In genomic region chr17:27554152-27554551, GRCh38 we compare ENCODE assay signal across 21 cellular contexts.
DNase-seq lines count a peak whose midpoint lies in the region; ATAC-seq and TF ChIP-seq lines count a peak whose summit lies in the region.
"Had no signal": no experiment of that assay in that cellular context is flagged by ENCODE, and none has a peak within 500 bp of the region (broad histone marks: within the 10 kb centered on the region; RNA-seq: fewer than 3 reads in every experiment).

No MANE protein-coding gene starts in this region.

- POLR2A ChIA-PET in IMR-90 (lab: Charles Lee; ENCODE audit: unreplicated experiment) = interaction anchor here (0.6 kb wide), 1 partner anchor 237 kb away, joined by 6 read pairs; no protein-coding TSS in a partner anchor

- ATAC-seq in IMR-90 (ENCODE audit: low read depth) = peak; percentile 21; the same call in 1 of the 2 replicates
- ATAC-seq in gastroesophageal sphincter = peak; percentile 37
- no peak for ATAC-seq in GM18498 (IDR thresholded peaks at IDR 0.05; ENCODE audit: unreplicated experiment)
- no peak for ATAC-seq in HG03432 (IDR thresholded peaks at IDR 0.05; ENCODE audit: unreplicated experiment)
- ATAC-seq: right cardiac atrium; stimulated activated effector memory CD8-positive, alpha-beta T cell treated with anti-CD3 and anti-CD28 coated beads, Interleukin-12 subunit alpha, Interleukin-12 subunit beta, amount 100 ng/mL, for 72 hours had no signal

- BruUV-seq in IMR-90 (replicated peaks; lab: Mats Ljungman, UMichigan) = no TSS peak

- H3K27ac ChIP-seq in IMR-90 (ENCODE audit: insufficient read depth, low read length) = no peak overlapping the region
- peak overlapping the region in 2 of 4 donors; percentile 19 to 51 for H3K27ac ChIP-seq in gastroesophageal sphincter
- H3K27ac ChIP-seq in skeletal muscle tissue (ENCODE audit: low read depth, low read length) = peak overlapping the region; percentile 37
- H3K27ac ChIP-seq in suprapubic skin = no peak overlapping the region
- H3K27ac ChIP-seq: ascending aorta, esophagus squamous epithelium, thoracic aorta had no signal

- TF ChIP-seq CTCF in IMR-90 (conservative IDR thresholded peaks at IDR 0.05; ENCODE audit: low read depth, low read length) (no peak), gastroesophageal sphincter (IDR thresholded peaks at IDR 0.05) (no peak), suprapubic skin (IDR thresholded peaks at IDR 0.05) (no peak)

- H2BK15ac ChIP-seq in IMR-90 (ENCODE audit: low read depth, low read length) = no peak overlapping the region

- no peak for TF ChIP-seq RAD21 in IMR-90 (IDR thresholded peaks at IDR 0.05; ENCODE audit: low read length)

- peaks cover 34% of the 10 kb centered on the region for H3K9me1 ChIP-seq in IMR-90 (ENCODE audit: insufficient read depth, low read length)

- H2AK5ac ChIP-seq in IMR-90 (ENCODE audit: low read depth, low read length) = peak overlapping the region; percentile 66; the same call in 1 of the 2 replicates

- H4K20me1 ChIP-seq in IMR-90 (ENCODE audit: insufficient read depth, low read length) = peaks cover 15% of the 10 kb centered on the region; the same call in 1 of the 2 replicates

- DNase-seq in IMR-90 (peak; percentile 40), adipocyte (ENCODE audit: low read depth) (peak; percentile 53), suprapubic skin (ENCODE audit: low spot score in 2 of 2) (no peak)
- DNase-seq: activated naive CD4-positive, alpha-beta T cell treated with anti-CD3 and anti-CD28 coated beads for 36 hours; activated T-cell treated with anti-CD3 and anti-CD28 coated beads, Interleukin-2, amount 50 U/mL, for 24 hours; DMS79; esophagus squamous epithelium; hippocampal formation; NCI-H1092 treated with DMSO at 0.1 percent for 48 hours; NCI-H2081; nucleus accumbens; Peyer's patch; T1000 had no signal

- intact Hi-C loops in IMR-90 (cut with micrococcal nuclease) = no loop called here

- 0 out of 2 replicates have a peak overlapping the region, but pooled peaks have one; percentile 27 for H2BK20ac ChIP-seq in IMR-90 (ENCODE audit: low read depth, low read length)

- CTCF ChIA-PET in IMR-90 (lab: Yijun Ruan, JAX) = no interaction called here

- H2BK5ac ChIP-seq in IMR-90 (ENCODE audit: low read depth, low read length, poor library complexity, severe bottlenecking) = no peak overlapping the region

- no peak overlapping the region for H2AK9ac ChIP-seq in IMR-90 (replicated peaks; ENCODE audit: low read depth, low read length, poor library complexity)

- H3K4me3 ChIP-seq in IMR-90 (ENCODE audit: insufficient read depth, low read depth, low read length) (no peak overlapping the region), adipocyte (ENCODE audit: low read length) (no peak overlapping the region), gastroesophageal sphincter (no peak overlapping the region), skeletal muscle tissue (ENCODE audit: low read length in 3 of 3) (no peak overlapping the region), suprapubic skin (no peak overlapping the region)
- H3K4me3 ChIP-seq: ascending aorta, esophagus squamous epithelium, Peyer's patch, thoracic aorta had no signal

- H3K27me3 ChIP-seq in IMR-90 (ENCODE audit: control insufficient read depth, insufficient read depth, low read length) (no peaks in the 10 kb centered on the region), adipocyte (replicated peaks; ENCODE audit: control insufficient read depth, insufficient read depth, low read length) (no peaks in the 10 kb centered on the region), gastroesophageal sphincter (no peaks in the 10 kb centered on the region), skeletal muscle tissue (ENCODE audit: control insufficient read depth in 3 of 3, insufficient read depth in 3 of 3, low read length in 3 of 3) (no peaks in the 10 kb centered on the region), suprapubic skin (no peaks in the 10 kb centered on the region)
- H3K27me3 ChIP-seq: ascending aorta, esophagus squamous epithelium, Peyer's patch had no signal

- H3K56ac ChIP-seq in IMR-90 (ENCODE audit: extremely low read depth, insufficient read depth, low read length) = no peak overlapping the region

- H3K4me1 ChIP-seq in IMR-90 (ENCODE audit: control insufficient read depth, insufficient read depth, low read length) = peaks cover 31% of the 10 kb centered on the region
- H3K4me1 ChIP-seq in adipocyte (ENCODE audit: control insufficient read depth, insufficient read depth, low read length) = peaks cover 56% of the 10 kb centered on the region
- peaks cover 0 to 37% (median 21%) of the 10 kb centered on the region in 3 donors for H3K4me1 ChIP-seq in gastroesophageal sphincter
- peaks cover 21 to 33% (median 27%) of the 10 kb centered on the region in 3 donors for H3K4me1 ChIP-seq in skeletal muscle tissue (ENCODE audit: control insufficient read depth in 3 of 3, insufficient read depth in 3 of 3, low read length in 3 of 3)
- peaks cover 18% of the 10 kb centered on the region for H3K4me1 ChIP-seq in suprapubic skin

- H3K4me2 ChIP-seq in IMR-90 (ENCODE audit: low read depth, low read length) = 0 out of 2 replicates have a peak overlapping the region, but pooled peaks have one; percentile 2

- H2BK120ac ChIP-seq in IMR-90 (ENCODE audit: low read depth, low read length) = peak overlapping the region; percentile 78

- peak overlapping the region; percentile 61; the same call in 1 of the 2 replicates for H3K14ac ChIP-seq in IMR-90 (replicated peaks; ENCODE audit: low read depth, low read length)

- no peak overlapping the region for H3K9ac ChIP-seq in IMR-90 (ENCODE audit: low read depth, low read length)
- peak overlapping the region; percentile 30 for H3K9ac ChIP-seq in adipocyte (ENCODE audit: low read length)
- H3K9ac ChIP-seq in skeletal muscle tissue (ENCODE audit: low read depth in 1 of 3, low read length in 3 of 3) = no peak overlapping the region

- peaks cover 40 to 87% of the 10 kb centered on the region in 2 experiments for H3K79me1 ChIP-seq in IMR-90 (ENCODE audit: low read depth in 1 of 2, low read length in 2 of 2)

- H4K8ac ChIP-seq in IMR-90 (ENCODE audit: low read depth in 2 of 2, low read length in 2 of 2) = peak overlapping the region in 1 of 2 experiments; percentile 4; a peak in 1 of 4 replicates

- no peak overlapping the region for H3K18ac ChIP-seq in IMR-90 (ENCODE audit: low read depth, low read length)

- H3K4ac ChIP-seq in IMR-90 (ENCODE audit: low read depth, low read length) = peak overlapping the region; percentile 34; the same call in 1 of the 2 replicates

- H4K91ac ChIP-seq in IMR-90 (ENCODE audit: insufficient read depth, low read depth, low read length) = peak overlapping the region; percentile 7; the same call in 1 of the 2 replicates

- dilution Hi-C loops in IMR-90 (cut with HindIII; ENCODE audit: low sequenced_read_pairs, unreplicated experiment) = no loop called here

- TF ChIP-seq EP300 in gastroesophageal sphincter (IDR thresholded peaks at IDR 0.05) (no peak), suprapubic skin (IDR thresholded peaks at IDR 0.05) (no peak)

- H3K36me3 ChIP-seq in IMR-90 (ENCODE audit: control insufficient read depth, insufficient read depth, low read length) (peaks cover 28% of the 10 kb centered on the region), adipocyte (ENCODE audit: control insufficient read depth, insufficient read depth, low read length, severe bottlenecking) (no peaks in the 10 kb centered on the region), gastroesophageal sphincter (peaks cover 0 to 4% of the 10 kb centered on the region in 2 donors), skeletal muscle tissue (ENCODE audit: control insufficient read depth in 3 of 3, insufficient read depth in 3 of 3, low read length in 3 of 3) (peaks cover 0 to 2% (median 0%) of the 10 kb centered on the region in 3 donors), suprapubic skin (peaks cover 11% of the 10 kb centered on the region)
- H3K36me3 ChIP-seq: ascending aorta, Peyer's patch, thoracic aorta had no signal

- no peak overlapping the region for H3K23ac ChIP-seq in IMR-90 (ENCODE audit: low read depth, low read length)

- no CpG with 5 or more reads among the region's 11 CpGs for WGBS in IMR-90 (ENCODE audit: extremely low coverage in 2 of 2, insufficient read length in 1 of 2), 2 experiments
- WGBS in gastroesophageal sphincter (ENCODE audit: low coverage in 1 of 2), 2 donors = 25 to 35% methylated on average over 2 to 4 of the region's 11 CpGs
- 82% methylated on average over 11 of the region's 11 CpGs for WGBS in suprapubic skin

- no peak overlapping the region for H2AFZ ChIP-seq in IMR-90 (replicated peaks; ENCODE audit: low read length, poor library complexity)

- no peak overlapping the region for H4K5ac ChIP-seq in IMR-90 (ENCODE audit: low read depth, low read length)

- in situ Hi-C loops in IMR-90 (cut with MboI; ENCODE audit: low sequenced_read_pairs) = no loop called here

- H3K9me3 ChIP-seq in IMR-90 (ENCODE audit: control insufficient read depth, insufficient read depth, low read length) (no peaks in the 10 kb centered on the region), adipocyte (ENCODE audit: control insufficient read depth, low read length) (no peaks in the 10 kb centered on the region), gastroesophageal sphincter (no peaks in the 10 kb centered on the region), skeletal muscle tissue (ENCODE audit: control insufficient read depth in 3 of 3, low read length in 3 of 3) (no peaks in the 10 kb centered on the region), suprapubic skin (no peaks in the 10 kb centered on the region)
- H3K9me3 ChIP-seq: ascending aorta, esophagus squamous epithelium, Peyer's patch, thoracic aorta had no signal

- no peak for TF ChIP-seq POLR2A in IMR-90 (IDR thresholded peaks at IDR 0.05; ENCODE audit: low read depth, low read length)
- TF ChIP-seq POLR2A in gastroesophageal sphincter (IDR thresholded peaks at IDR 0.05) = no peak
- no peak for TF ChIP-seq POLR2A in suprapubic skin (IDR thresholded peaks at IDR 0.05)

TF ChIP-seq in IMR-90, 13 proteins besides CTCF, POLR2A, EP300 and RAD21 (continues in another document):
- TF ChIP-seq MAFK (IDR thresholded peaks at IDR 0.05; ENCODE audit: low read depth, low read length) = no peak
- TF ChIP-seq RFX5 (IDR thresholded peaks at IDR 0.05; ENCODE audit: low read depth, low read length) = no peak
- TF ChIP-seq CEBPB (IDR thresholded peaks at IDR 0.05; ENCODE audit: low read depth, low read length) = no peak
- no peak for TF ChIP-seq FOS (IDR thresholded peaks at IDR 0.05; ENCODE audit: low read depth, low read length)
- TF ChIP-seq USF2 (IDR thresholded peaks at IDR 0.05; ENCODE audit: low read depth, low read length) = no peak
- TF ChIP-seq NFE2L2 (IDR thresholded peaks at IDR 0.05; ENCODE audit: low read depth, low read length) = no peak
- TF ChIP-seq MXI1 (IDR thresholded peaks at IDR 0.05; ENCODE audit: borderline replicate concordance, low read depth, low read length) = no peak
- no peak for TF ChIP-seq SMC3 (IDR thresholded peaks at IDR 0.05; ENCODE audit: low read depth, low read length)

Comparison
In these comparisons a context has a peak if more than half of its experiments do, and no peak if none do; other contexts are left out.
1. ATAC-seq: peak in IMR-90 (single experiment) and gastroesophageal sphincter (single experiment); none in GM18498 (single experiment) and HG03432 (single experiment).
2. DNase-seq: peak in IMR-90 (single experiment) and adipocyte (single experiment); none in suprapubic skin (0 of 2).